Comparison of ENCODE assay signal across 14 cellular contexts in genomic region chr17:64402469-64402868, GRCh38. TPM values are rescaled to one million over a fixed set of nuclear protein-coding genes. Genes with fewer than 3 reads are reported as not detected.
"Had no signal": no experiment of that assay in that cellular context is flagged by ENCODE, and none has a peak within 500 bp of the region (broad histone marks: within the 10 kb centered on the region; RNA-seq: fewer than 3 reads in every experiment).

No MANE protein-coding gene starts in this region.

- H3K9me3 Mint-ChIP-seq: stimulated activated naive CD8-positive, alpha-beta T cell treated with anti-CD3 and anti-CD28 coated beads, Interleukin-15, Interleukin-2, amounts not matched to agents 100 ng/mL and 50 ng/mL, for 24 hours had no signal

- H3K27ac Mint-ChIP-seq: nephron progenitor cell had no signal

- ATAC-seq: activated CD4-positive, CD25-positive, alpha-beta regulatory T cell treated with anti-CD3 and anti-CD28 coated beads, Interleukin-2, amount 50 U/mL, for 24 hours had no signal

- H3K4me3 Mint-ChIP-seq: nephron progenitor cell had no signal

- H3K27me3 ChIP-seq: cardiac muscle cell, tibial nerve had no signal

- H3K4me3 ChIP-seq: cardiac muscle cell, lung, tibial nerve had no signal

- H3K27me3 Mint-ChIP-seq: activated naive CD8-positive, alpha-beta T cell; stimulated activated naive CD8-positive, alpha-beta T cell treated with anti-CD3 and anti-CD28 coated beads, Interleukin-15, Interleukin-2, amounts not matched to agents 100 ng/mL and 50 ng/mL, for 24 hours had no signal

- H3K36me3 ChIP-seq: cardiac muscle cell, tibial nerve had no signal

- DNase-seq: activated gamma-delta T cell, amygdala, erythroblast, hypothalamus, nephron progenitor cell, retina, T1000 had no signal

- FAIRE-seq: keratinocyte had no signal

- H3K27ac ChIP-seq: cardiac muscle cell had no signal

- H3K9me3 ChIP-seq: tibial nerve had no signal

RNA-seq across cellular contexts. Expression of gene PECAM1, which starts 11.8 kb away (rescaled TPM):
- polyA plus RNA-seq: cardiac muscle cell had no signal

RNA-seq across cellular contexts. Expression of gene MILR1, which starts 46.4 kb away (rescaled TPM):
- total RNA-seq: cardiac muscle cell had no signal
- polyA plus RNA-seq: cardiac muscle cell, keratinocyte had no signal
